Comparison of ENCODE assay signal across 8 cellular contexts in the genomic region with DNA sequence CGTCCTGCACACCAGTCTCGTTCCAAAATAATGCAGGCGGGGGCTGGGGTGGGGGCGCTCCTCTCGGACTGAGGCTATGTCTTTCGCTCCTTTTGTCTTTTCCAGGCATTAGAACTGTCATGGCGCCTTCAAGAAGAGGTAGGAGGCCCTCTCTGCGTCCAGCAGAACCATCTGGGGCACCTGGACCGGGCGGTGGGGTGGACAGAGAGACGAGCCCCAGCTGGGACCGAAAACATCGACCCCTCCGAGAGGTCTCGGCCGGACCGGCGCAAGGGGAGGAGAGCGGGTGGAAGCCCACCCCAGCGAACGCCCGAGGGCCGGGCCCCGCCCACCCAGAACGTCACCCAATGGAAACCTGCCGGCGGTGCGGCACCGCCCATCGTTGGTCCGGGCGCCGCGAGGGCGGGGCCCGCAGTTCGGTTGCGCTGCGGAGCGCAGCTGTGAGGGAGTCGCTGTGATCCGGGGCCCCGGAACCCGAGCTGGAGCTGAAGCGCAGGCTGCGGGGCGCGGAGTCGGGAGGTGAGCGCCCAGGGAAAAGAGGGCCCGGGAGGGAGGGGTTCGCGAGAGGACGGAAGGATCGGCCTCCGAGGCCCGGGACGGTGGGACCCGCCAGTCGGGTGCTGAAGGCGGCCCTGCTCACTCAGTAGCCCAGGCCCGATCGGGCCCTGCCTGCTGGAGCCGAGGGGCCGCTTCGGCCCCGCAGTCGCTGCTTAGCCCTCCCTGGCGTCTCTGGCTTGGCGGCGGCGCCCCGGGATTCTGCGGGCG. TPM values are rescaled to one million over a fixed set of nuclear protein-coding genes. Genes with fewer than 3 reads are reported as not detected.
DNase-seq lines count a peak whose midpoint lies in the region; ATAC-seq and TF ChIP-seq lines count a peak whose summit lies in the region.

TSS of gene NRBP1 (plus strand) at position 419 of the 765 bp plus-strand sequence. CDS start 4,643 bp downstream, outside the sequence.

- peak within 1 kb of the TSS; percentile 73 to 97 (median 91) for H3K4me3 ChIP-seq in liver (ENCODE audit: low read depth in 1 of 3, low read length in 3 of 3)

- no peaks in the 10 kb centered on the region for H3K9me3 ChIP-seq in liver (ENCODE audit: control insufficient read depth in 4 of 4, low read length in 3 of 4)

- no peak for TF ChIP-seq CTCF in liver (IDR thresholded peaks at IDR 0.05; ENCODE audit: low read depth, low read length, missing input control)

- WGBS in liver: under 1% methylated on average over 75 of the region's 75 CpGs

- peaks cover 0 to 6% (median 2%) of the 10 kb centered on the region in 4 donors for H3K36me3 ChIP-seq in liver (ENCODE audit: control insufficient read depth in 4 of 4, insufficient read depth in 3 of 4, low read depth in 1 of 4, low read length in 3 of 4)

- H3K4me1 ChIP-seq in liver (ENCODE audit: control insufficient read depth in 4 of 4, insufficient read depth in 4 of 4, low read length in 3 of 4): peaks cover 3 to 23% (median 15%) of the 10 kb centered on the region in 4 donors

- peak; percentile 85 for ATAC-seq in GM19395 (IDR thresholded peaks at IDR 0.05; ENCODE audit: unreplicated experiment)
- ATAC-seq in HG03558 (IDR thresholded peaks at IDR 0.05; ENCODE audit: extremely low read depth, unreplicated experiment): peak; percentile 65

- no peaks in the 10 kb centered on the region for H3K27me3 ChIP-seq in liver (ENCODE audit: control insufficient read depth in 4 of 4, insufficient read depth in 4 of 4, low read length in 3 of 4)

- H3K9ac ChIP-seq in liver (ENCODE audit: low read depth in 1 of 2, low read length in 2 of 2): peak within 1 kb of the TSS; percentile 85 to 92

- peak in 1 of 2 donors; percentile 26 for TF ChIP-seq RAD21 in liver (IDR thresholded peaks at IDR 0.05)

- H3K27ac ChIP-seq in liver (ENCODE audit: low read depth in 1 of 2, low read length in 2 of 2): peak within 1 kb of the TSS; percentile 97 to 98

- DNase-seq in CD1c-positive myeloid dendritic cell (ENCODE audit: extremely low spot score) (peak; percentile 97), NCI-H82 (lab: John Stamatoyannopoulos, UW) (peak; percentile 96), dermis blood vessel endothelial cell (peak; percentile 91)
- peak; percentile 94 to 96 for DNase-seq in activated CD4-positive, alpha-beta T cell treated with anti-CD3 and anti-CD28 coated beads, Interleukin-2, amount 50 U/mL, for 48 hours
- peak; percentile 93 for DNase-seq in stimulated activated CD4-positive, alpha-beta T cell treated with anti-CD3 and anti-CD28 coated beads, Interleukin-4, amount 100 ng/mL, for 1 hour

TF ChIP-seq in liver, 16 proteins besides CTCF, POLR2A, EP300 and RAD21:
- TF ChIP-seq GABPA (IDR thresholded peaks at IDR 0.05 in 1 of 2, conservative IDR thresholded peaks at IDR 0.05 in 1 of 2): peak in 1 of 2 donors; percentile 22
- TF ChIP-seq YY1 (IDR thresholded peaks at IDR 0.05): peak; percentile 95
- no peak for TF ChIP-seq FOXA2 (IDR thresholded peaks at IDR 0.05)
- peak; percentile 75 for TF ChIP-seq TAF1 (conservative IDR thresholded peaks at IDR 0.05)
- TF ChIP-seq, protein P1, sequence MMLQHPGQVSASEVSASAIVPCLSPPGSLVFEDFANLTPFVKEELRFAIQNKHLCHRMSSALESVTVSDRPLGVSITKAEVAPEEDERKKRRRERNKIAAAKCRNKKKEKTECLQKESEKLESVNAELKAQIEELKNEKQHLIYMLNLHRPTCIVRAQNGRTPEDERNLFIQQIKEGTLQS (IDR thresholded peaks at IDR 0.05): peak; percentile 4
- TF ChIP-seq SP1 (IDR thresholded peaks at IDR 0.05): peak; percentile 67
- no peak for TF ChIP-seq HNF4G (IDR thresholded peaks at IDR 0.05)
- peak in 1 of 2 donors; percentile 11 for TF ChIP-seq HNF4A (conservative IDR thresholded peaks at IDR 0.05)
- TF ChIP-seq, protein P2, sequence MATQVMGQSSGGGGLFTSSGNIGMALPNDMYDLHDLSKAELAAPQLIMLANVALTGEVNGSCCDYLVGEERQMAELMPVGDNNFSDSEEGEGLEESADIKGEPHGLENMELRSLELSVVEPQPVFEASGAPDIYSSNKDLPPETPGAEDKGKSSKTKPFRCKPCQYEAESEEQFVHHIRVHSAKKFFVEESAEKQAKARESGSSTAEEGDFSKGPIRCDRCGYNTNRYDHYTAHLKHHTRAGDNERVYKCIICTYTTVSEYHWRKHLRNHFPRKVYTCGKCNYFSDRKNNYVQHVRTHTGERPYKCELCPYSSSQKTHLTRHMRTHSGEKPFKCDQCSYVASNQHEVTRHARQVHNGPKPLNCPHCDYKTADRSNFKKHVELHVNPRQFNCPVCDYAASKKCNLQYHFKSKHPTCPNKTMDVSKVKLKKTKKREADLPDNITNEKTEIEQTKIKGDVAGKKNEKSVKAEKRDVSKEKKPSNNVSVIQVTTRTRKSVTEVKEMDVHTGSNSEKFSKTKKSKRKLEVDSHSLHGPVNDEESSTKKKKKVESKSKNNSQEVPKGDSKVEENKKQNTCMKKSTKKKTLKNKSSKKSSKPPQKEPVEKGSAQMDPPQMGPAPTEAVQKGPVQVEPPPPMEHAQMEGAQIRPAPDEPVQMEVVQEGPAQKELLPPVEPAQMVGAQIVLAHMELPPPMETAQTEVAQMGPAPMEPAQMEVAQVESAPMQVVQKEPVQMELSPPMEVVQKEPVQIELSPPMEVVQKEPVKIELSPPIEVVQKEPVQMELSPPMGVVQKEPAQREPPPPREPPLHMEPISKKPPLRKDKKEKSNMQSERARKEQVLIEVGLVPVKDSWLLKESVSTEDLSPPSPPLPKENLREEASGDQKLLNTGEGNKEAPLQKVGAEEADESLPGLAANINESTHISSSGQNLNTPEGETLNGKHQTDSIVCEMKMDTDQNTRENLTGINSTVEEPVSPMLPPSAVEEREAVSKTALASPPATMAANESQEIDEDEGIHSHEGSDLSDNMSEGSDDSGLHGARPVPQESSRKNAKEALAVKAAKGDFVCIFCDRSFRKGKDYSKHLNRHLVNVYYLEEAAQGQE (IDR thresholded peaks at IDR 0.05): peak; percentile 27
- TF ChIP-seq FOXA1 (IDR thresholded peaks at IDR 0.05): no peak

RNA-seq across cellular contexts. Expression of gene NRBP1, which starts in this region (rescaled TPM):
- total RNA-seq in dermis blood vessel endothelial cell (122 and 132 TPM in 2 replicates), liver (10 to 100 TPM; 51.5 to 56.9 TPM)
- polyA plus RNA-seq in liver: 10 to 100 TPM; 34.3 to 40.5 TPM

Comparison
In these comparisons a context has a peak if more than half of its experiments do, and no peak if none do; other contexts are left out.
1. Peak in every context shown above with its lines: DNase-seq, ATAC-seq, H3K4me3 ChIP-seq and H3K27ac ChIP-seq.